In genomic region chr6:116556814-116557403, GRCh38 we compare ENCODE assay signal across 17 cellular contexts. TPM values are rescaled to one million over a fixed set of nuclear protein-coding genes. Genes with fewer than 3 reads are reported as not detected.
DNase-seq lines count a peak whose midpoint lies in the region; ATAC-seq and TF ChIP-seq lines count a peak whose summit lies in the region.
"Had no signal": no experiment of that assay in that cellular context is flagged by ENCODE, and none has a peak within 500 bp of the region (broad histone marks: within the 10 kb centered on the region; RNA-seq: fewer than 3 reads in every experiment).

No MANE protein-coding gene starts in this region.

- no peak for TF ChIP-seq POLR2A in gastrocnemius medialis (IDR thresholded peaks at IDR 0.05)

- H3K9ac ChIP-seq in SK-N-SH = no peak overlapping the region
- H3K9ac ChIP-seq in neural progenitor cell = no peak overlapping the region

- H3K27ac Mint-ChIP-seq in neural progenitor cell = no peak overlapping the region
- H3K27ac Mint-ChIP-seq: IgD-negative memory B cell had no signal

- H3K4me3 Mint-ChIP-seq in neural progenitor cell = no peak overlapping the region
- H3K4me3 Mint-ChIP-seq: IgD-negative memory B cell had no signal

- TF ChIP-seq RAD21 in SK-N-SH (IDR thresholded peaks at IDR 0.05; ENCODE audit: low read length) = no peak

- H3K4me1 Mint-ChIP-seq in neural progenitor cell = peaks cover 6% of the 10 kb centered on the region
- H3K4me1 Mint-ChIP-seq: IgD-negative memory B cell had no signal

- H3K9me3 ChIP-seq in SK-N-SH = no peaks in the 10 kb centered on the region
- H3K9me3 ChIP-seq in SJSA1 (replicated peaks) = no peaks in the 10 kb centered on the region
- no peaks in the 10 kb centered on the region for H3K9me3 ChIP-seq in gastrocnemius medialis
- no peaks in the 10 kb centered on the region for H3K9me3 ChIP-seq in neural progenitor cell (ENCODE audit: low read depth)

- CTCF ChIA-PET in SK-N-SH (lab: Yijun Ruan, JAX) = interaction anchor here (2.0 to 5.0 kb wide), 2 partner anchors 269 kb away, joined by 8 to 58 read pairs; no protein-coding TSS in a partner anchor

- TF ChIP-seq EP300 in SK-N-SH (IDR thresholded peaks at IDR 0.05; ENCODE audit: borderline replicate concordance in 1 of 2, low read depth in 1 of 2, low read length in 1 of 2) = no peak

- H3K9me3 Mint-ChIP-seq in neural progenitor cell = no peaks in the 10 kb centered on the region
- H3K9me3 Mint-ChIP-seq: IgD-negative memory B cell had no signal

- no peaks in the 10 kb centered on the region for H4K20me1 ChIP-seq in SK-N-SH (ENCODE audit: insufficient read depth)
- H4K20me1 ChIP-seq in neural progenitor cell (ENCODE audit: low read depth) = no peaks in the 10 kb centered on the region

- H3K27me3 ChIP-seq in SK-N-SH (ENCODE audit: insufficient read depth) (no peaks in the 10 kb centered on the region), SJSA1 (replicated peaks) (no peaks in the 10 kb centered on the region), foreskin keratinocyte (no peaks in the 10 kb centered on the region), gastrocnemius medialis (no peaks in the 10 kb centered on the region), neural progenitor cell (no peaks in the 10 kb centered on the region)

- H3K36me3 ChIP-seq in SK-N-SH (replicated peaks in 1 of 2; ENCODE audit: control insufficient read depth in 1 of 2, insufficient read depth in 2 of 2, low read length in 1 of 2) (no peaks in the 10 kb centered on the region), SJSA1 (no peaks in the 10 kb centered on the region), gastrocnemius medialis (no peaks in the 10 kb centered on the region), neural progenitor cell (no peaks in the 10 kb centered on the region)

- intact Hi-C loops in gastrocnemius medialis (cut with DNase I; ENCODE audit: low total_unique reads) = no loop called here

- 86% methylated on average over 5 of the region's 5 CpGs for WGBS in SK-N-SH (ENCODE audit: low lambda C conversion rate)

- H3K4me2 ChIP-seq in SK-N-SH = no peak overlapping the region
- H3K4me2 ChIP-seq in neural progenitor cell = no peak overlapping the region

- H3K27ac ChIP-seq in SK-N-SH (ENCODE audit: low read depth in 2 of 2, low read length in 1 of 2) = peak overlapping the region; percentile 20 to 79; a peak in 3 of 4 replicates
- peak overlapping the region; percentile 64 for H3K27ac ChIP-seq in SJSA1
- H3K27ac ChIP-seq in foreskin keratinocyte = peak overlapping the region; percentile 8
- H3K27ac ChIP-seq in gastrocnemius medialis = peak overlapping the region in 3 of 4 donors; percentile 63 to 81 (median 76)
- H3K27ac ChIP-seq in neural progenitor cell = no peak overlapping the region
- H3K27ac ChIP-seq: 22Rv1 had no signal

- peaks cover 3% of the 10 kb centered on the region for H3K27me3 Mint-ChIP-seq in neural progenitor cell (ENCODE audit: insufficient read depth, low read depth)

- peak overlapping the region; percentile 61; the same call in 1 of the 2 replicates for H2AFZ ChIP-seq in SK-N-SH (ENCODE audit: low read depth)
- H2AFZ ChIP-seq in neural progenitor cell (replicated peaks) = no peak overlapping the region

- no peaks in the 10 kb centered on the region for H3K36me3 Mint-ChIP-seq in neural progenitor cell

- TF ChIP-seq CTCF in SK-N-SH (IDR thresholded peaks at IDR 0.05) = no peak
- no peak for TF ChIP-seq CTCF in foreskin keratinocyte (conservative IDR thresholded peaks at IDR 0.05)
- TF ChIP-seq CTCF in gastrocnemius medialis (IDR thresholded peaks at IDR 0.05 in 4 of 5, conservative IDR thresholded peaks at IDR 0.05 in 1 of 5) = no peak
- TF ChIP-seq CTCF in neural progenitor cell (IDR thresholded peaks at IDR 0.05) = no peak

- H3K79me2 ChIP-seq in SK-N-SH (ENCODE audit: insufficient read depth) (no peaks in the 10 kb centered on the region), neural progenitor cell (ENCODE audit: low read depth) (no peaks in the 10 kb centered on the region)

- ATAC-seq in SK-N-SH treated with all-trans-retinoic acid at 6 μM for 48 hours (no peak), foreskin keratinocyte (no peak), gastrocnemius medialis (peak in 1 of 2 donors; percentile 72), HG02973 (IDR thresholded peaks at IDR 0.05; ENCODE audit: unreplicated experiment) (no peak)

- POLR2A ChIA-PET in SK-N-SH (lab: Yijun Ruan, JAX) = no interaction called here

- no peaks in the 10 kb centered on the region for H3K9me2 ChIP-seq in SK-N-SH

- in situ Hi-C loops in gastrocnemius medialis (cut with MboI; ENCODE audit: low sequenced_read_pairs in 4 of 4) = no loop called here

- H3K4me1 ChIP-seq in SK-N-SH (ENCODE audit: control insufficient read depth in 1 of 2, insufficient read depth in 2 of 2, low read depth in 1 of 2, low read length in 1 of 2) (peaks cover 2 to 28% of the 10 kb centered on the region in 2 experiments; a peak in 3 of 4 replicates), SJSA1 (replicated peaks) (peaks cover 32% of the 10 kb centered on the region), foreskin keratinocyte (peaks cover 28% of the 10 kb centered on the region), gastrocnemius medialis (peaks cover 0 to 29% of the 10 kb centered on the region in 2 donors), neural progenitor cell (no peaks in the 10 kb centered on the region)

- no peak overlapping the region for H3K4me3 ChIP-seq in SK-N-SH (ENCODE audit: low read depth in 2 of 2, low read length in 1 of 2)
- no peak overlapping the region for H3K4me3 ChIP-seq in SJSA1
- no peak overlapping the region for H3K4me3 ChIP-seq in gastrocnemius medialis
- no peak overlapping the region for H3K4me3 ChIP-seq in neural progenitor cell

- H3F3A ChIP-seq in SK-N-SH (replicated peaks; ENCODE audit: insufficient read depth) (peaks cover 36% of the 10 kb centered on the region), neural progenitor cell (ENCODE audit: low read depth) (no peaks in the 10 kb centered on the region)

- DNase-seq in SK-N-SH (no peak), SJSA1 (ENCODE audit: low read depth in 1 of 2, low spot score in 2 of 2) (no peak), foreskin keratinocyte (no peak), gastrocnemius medialis (peak in 1 of 2 donors; percentile 43), neural progenitor cell (ENCODE audit: low spot score) (no peak)
- DNase-seq in activated T-cell treated with anti-CD3 and anti-CD28 coated beads, Interleukin-2, amount 50 U/mL, for 1 hour = no peak
- DNase-seq: C1 segment of cervical spinal cord, H7, NCI-H1417 treated with DMSO at 0.1 percent for 48 hours, NCI-H2029, NCI-H2171 treated with DMSO at 0.1 percent for 48 hours, NCI-H510A had no signal

TF ChIP-seq in SK-N-SH, 30 proteins besides CTCF, POLR2A, EP300 and RAD21 (continues in another document):
- TF ChIP-seq CHD2 (IDR thresholded peaks at IDR 0.05; ENCODE audit: low read length, partially characterized antibody) (no peak), TAF1 (IDR thresholded peaks at IDR 0.05; ENCODE audit: borderline replicate concordance, low read depth, low read length) (no peak)

TF ChIP-seq in SK-N-SH treated with all-trans-retinoic acid at 6 μM for 48 hours, 23 proteins besides CTCF, POLR2A, EP300 and RAD21 (continues in another document):
- TF ChIP-seq ZC3H10 (CRISPR knock-in tag; IDR thresholded peaks at IDR 0.05) (no peak), ARNTL (CRISPR knock-in tag; IDR thresholded peaks at IDR 0.05; ENCODE audit: borderline replicate concordance, low read depth) (no peak), ISL1 (CRISPR knock-in tag; IDR thresholded peaks at IDR 0.05) (no peak), ZFP30 (CRISPR knock-in tag; IDR thresholded peaks at IDR 0.05) (no peak), ZFP3 (CRISPR knock-in tag; IDR thresholded peaks at IDR 0.05) (no peak)

RNA-seq across cellular contexts. Expression of gene CALHM4, which starts 3.4 kb away (rescaled TPM):
- not detected in 2 replicates for polyA plus RNA-seq in SK-N-SH (2012; rRNA removed)
- 0.04 and 0.05 TPM in 2 replicates for polyA plus RNA-seq in SK-N-SH (2012; cell fraction: cytosol; rRNA removed)
- polyA plus RNA-seq in SK-N-SH (2012; cell fraction: nucleus; rRNA removed) = 0.05 TPM in 1 of 2 replicates, not detected in the other
- total RNA-seq in SJSA1 (2014; rRNA removed; shearing (Covaris generic)) = not detected in 2 replicates
- 0.10 and 0.18 TPM in 2 replicates for total RNA-seq in foreskin keratinocyte
- 0.17 and 0.19 TPM in 2 replicates for polyA plus RNA-seq in foreskin keratinocyte
- not detected for total RNA-seq in gastrocnemius medialis
- not detected in 2 replicates for total RNA-seq in neural progenitor cell (ENCODE audit: low replicate concordance)
- total RNA-seq: H7, HT-29 had no signal
- polyA plus RNA-seq: IgD-negative memory B cell had no signal

RNA-seq across cellular contexts. Expression of gene TRAPPC3L, which starts 11.4 kb away (rescaled TPM):
- polyA plus RNA-seq in SK-N-SH (2012; rRNA removed) = 0.03 and 0.11 TPM in 2 replicates
- polyA plus RNA-seq in SK-N-SH (2012; cell fraction: cytosol; rRNA removed) = 0.05 and 0.09 TPM in 2 replicates
- polyA plus RNA-seq in SK-N-SH (2012; cell fraction: nucleus; rRNA removed) = 0.07 TPM in 1 of 2 replicates, not detected in the other
- total RNA-seq in SJSA1 (2014; rRNA removed; shearing (Covaris generic)) = 0.06 TPM in 1 of 2 replicates, not detected in the other
- 0.07 and 0.20 TPM in 2 replicates for total RNA-seq in foreskin keratinocyte
- polyA plus RNA-seq in foreskin keratinocyte = 0.12 and 0.13 TPM in 2 replicates
- total RNA-seq in gastrocnemius medialis = not detected
- total RNA-seq in neural progenitor cell (ENCODE audit: low replicate concordance) = not detected in 2 replicates
- total RNA-seq: H7, HT-29 had no signal
- polyA plus RNA-seq: IgD-negative memory B cell had no signal

RNA-seq across cellular contexts. Expression of gene RWDD1, which starts 14.4 kb away (rescaled TPM):
- 17.7 and 18.8 TPM in 2 replicates for polyA plus RNA-seq in SK-N-SH (2012; rRNA removed)
- polyA plus RNA-seq in SK-N-SH (2012; cell fraction: cytosol; rRNA removed) = 24.6 and 37.6 TPM in 2 replicates
- 5.1 and 6.7 TPM in 2 replicates for polyA plus RNA-seq in SK-N-SH (2012; cell fraction: nucleus; rRNA removed)
- total RNA-seq in SJSA1 (2014; rRNA removed; shearing (Covaris generic)) = 66.2 and 93.5 TPM in 2 replicates
- 49.0 and 64.9 TPM in 2 replicates for total RNA-seq in foreskin keratinocyte
- 67.4 and 91.9 TPM in 2 replicates for polyA plus RNA-seq in foreskin keratinocyte
- 10 to 100 TPM; 42.1 to 63.8 (median 51.2) TPM for total RNA-seq in gastrocnemius medialis
- total RNA-seq in neural progenitor cell (ENCODE audit: low replicate concordance) = 28.0 and 43.2 TPM in 2 replicates

RNA-seq across cellular contexts. Expression of gene CALHM5, which starts 45.5 kb away (rescaled TPM):
- polyA plus RNA-seq in SK-N-SH (2012; rRNA removed) (0.38 and 0.55 TPM in 2 replicates), foreskin keratinocyte (0.03 and 0.10 TPM in 2 replicates)
- polyA plus RNA-seq in SK-N-SH (2012; cell fraction: cytosol; rRNA removed) = 0.41 and 0.52 TPM in 2 replicates
- 0.15 and 0.50 TPM in 2 replicates for polyA plus RNA-seq in SK-N-SH (2012; cell fraction: nucleus; rRNA removed)
- 6.2 and 7.2 TPM in 2 replicates for total RNA-seq in SJSA1 (2014; rRNA removed; shearing (Covaris generic))
- total RNA-seq in foreskin keratinocyte (0.11 and 0.20 TPM in 2 replicates), gastrocnemius medialis (1 to 10 TPM in 1 of 4 donors, under 1 TPM in 3; 0.56 to 1.5 (median 0.82) TPM), neural progenitor cell (ENCODE audit: low replicate concordance) (0.07 and 0.09 TPM in 2 replicates)
- polyA plus RNA-seq: IgD-negative memory B cell had no signal

RNA-seq across cellular contexts. Expression of gene RSPH4A, which starts 59.4 kb away (rescaled TPM):
- 0.30 and 0.37 TPM in 2 replicates for polyA plus RNA-seq in SK-N-SH (2012; rRNA removed)
- polyA plus RNA-seq in SK-N-SH (2012; cell fraction: cytosol; rRNA removed) = 0.26 and 0.27 TPM in 2 replicates
- polyA plus RNA-seq in SK-N-SH (2012; cell fraction: nucleus; rRNA removed) = 0.81 and 0.89 TPM in 2 replicates
- 0.05 TPM in 1 of 2 replicates, not detected in the other for total RNA-seq in SJSA1 (2014; rRNA removed; shearing (Covaris generic))
- 0.10 and 0.14 TPM in 2 replicates for total RNA-seq in foreskin keratinocyte
- 0.04 TPM in 2 replicates for polyA plus RNA-seq in foreskin keratinocyte
- 1 to 10 TPM in 1 of 4 donors, under 1 TPM in 2, not detected in 1; 0.16 to 2.8 (median 0.56) TPM for total RNA-seq in gastrocnemius medialis
- total RNA-seq in neural progenitor cell (ENCODE audit: low replicate concordance) = 0.59 and 0.69 TPM in 2 replicates
- total RNA-seq: HT-29 had no signal
- polyA plus RNA-seq: IgD-negative memory B cell had no signal
